1 cellular context compared by ENCODE assay signal in the genomic region with DNA sequence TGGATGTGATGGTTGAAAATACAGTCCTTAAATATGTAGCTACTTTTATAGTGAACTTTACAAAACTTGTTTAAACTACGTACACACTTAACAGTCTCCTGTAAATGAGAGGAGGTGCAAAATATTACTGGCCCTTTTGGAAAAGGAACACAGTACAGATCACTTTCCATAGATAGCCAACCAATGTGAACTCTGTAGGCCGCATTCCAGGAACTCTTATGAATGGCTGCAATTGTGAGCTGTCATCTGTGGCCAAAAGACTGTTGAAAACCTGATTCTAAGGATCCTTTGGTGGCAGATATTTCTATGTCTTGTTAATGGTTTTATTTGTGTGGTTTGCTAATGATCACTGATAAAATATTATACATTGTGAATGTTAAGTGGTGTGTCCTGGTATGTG.
TF ChIP-seq lines count a peak whose summit lies in the region.

No MANE protein-coding gene starts in this region.

TF ChIP-seq in IMR-90, 13 proteins besides CTCF, POLR2A, EP300 and RAD21:
- TF ChIP-seq BHLHE40 (IDR thresholded peaks at IDR 0.05; ENCODE audit: low read depth, low read length) (no peak), MXI1 (IDR thresholded peaks at IDR 0.05; ENCODE audit: borderline replicate concordance, low read depth, low read length) (no peak), CHD1 (IDR thresholded peaks at IDR 0.05; ENCODE audit: low read depth, low read length) (no peak), MAFK (IDR thresholded peaks at IDR 0.05; ENCODE audit: low read depth, low read length) (no peak), MAZ (IDR thresholded peaks at IDR 0.05; ENCODE audit: borderline replicate concordance, low read depth, low read length) (no peak), SMC3 (IDR thresholded peaks at IDR 0.05; ENCODE audit: low read depth, low read length) (no peak), RFX5 (IDR thresholded peaks at IDR 0.05; ENCODE audit: low read depth, low read length) (no peak), FOS (IDR thresholded peaks at IDR 0.05; ENCODE audit: low read depth, low read length) (no peak), RCOR1 (IDR thresholded peaks at IDR 0.05; ENCODE audit: insufficient replicate concordance, low read length) (no peak), NFE2L2 (IDR thresholded peaks at IDR 0.05; ENCODE audit: low read depth, low read length) (no peak), CEBPB (IDR thresholded peaks at IDR 0.05; ENCODE audit: low read depth, low read length) (no peak)
- TF ChIP-seq, protein P1, sequence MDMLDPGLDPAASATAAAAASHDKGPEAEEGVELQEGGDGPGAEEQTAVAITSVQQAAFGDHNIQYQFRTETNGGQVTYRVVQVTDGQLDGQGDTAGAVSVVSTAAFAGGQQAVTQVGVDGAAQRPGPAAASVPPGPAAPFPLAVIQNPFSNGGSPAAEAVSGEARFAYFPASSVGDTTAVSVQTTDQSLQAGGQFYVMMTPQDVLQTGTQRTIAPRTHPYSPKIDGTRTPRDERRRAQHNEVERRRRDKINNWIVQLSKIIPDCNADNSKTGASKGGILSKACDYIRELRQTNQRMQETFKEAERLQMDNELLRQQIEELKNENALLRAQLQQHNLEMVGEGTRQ (IDR thresholded peaks at IDR 0.05; ENCODE audit: low read depth, low read length), result no peak
- TF ChIP-seq, protein P2, sequence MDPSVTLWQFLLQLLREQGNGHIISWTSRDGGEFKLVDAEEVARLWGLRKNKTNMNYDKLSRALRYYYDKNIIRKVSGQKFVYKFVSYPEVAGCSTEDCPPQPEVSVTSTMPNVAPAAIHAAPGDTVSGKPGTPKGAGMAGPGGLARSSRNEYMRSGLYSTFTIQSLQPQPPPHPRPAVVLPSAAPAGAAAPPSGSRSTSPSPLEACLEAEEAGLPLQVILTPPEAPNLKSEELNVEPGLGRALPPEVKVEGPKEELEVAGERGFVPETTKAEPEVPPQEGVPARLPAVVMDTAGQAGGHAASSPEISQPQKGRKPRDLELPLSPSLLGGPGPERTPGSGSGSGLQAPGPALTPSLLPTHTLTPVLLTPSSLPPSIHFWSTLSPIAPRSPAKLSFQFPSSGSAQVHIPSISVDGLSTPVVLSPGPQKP (IDR thresholded peaks at IDR 0.05; ENCODE audit: borderline replicate concordance, low read depth, low read length), result no peak
